In genomic region chr13:59771272-59771671, GRCh38 we compare ENCODE assay signal across 10 cellular contexts.
DNase-seq lines count a peak whose midpoint lies in the region; ATAC-seq and TF ChIP-seq lines count a peak whose summit lies in the region.
"Had no signal": no experiment of that assay in that cellular context is flagged by ENCODE, and none has a peak within 500 bp of the region (broad histone marks: within the 10 kb centered on the region; RNA-seq: fewer than 3 reads in every experiment).

No MANE protein-coding gene starts in this region.

- no peaks in the 10 kb centered on the region for H3K36me3 ChIP-seq in breast epithelium
- no peaks in the 10 kb centered on the region for H3K36me3 ChIP-seq in PC-3 (ENCODE audit: low read depth, low read length)
- H3K36me3 ChIP-seq in esophagus muscularis mucosa, result no peaks in the 10 kb centered on the region
- H3K36me3 ChIP-seq in transverse colon, result no peaks in the 10 kb centered on the region

- no peak overlapping the region for H3K4me2 ChIP-seq in PC-3 (ENCODE audit: low read length)

- no peak overlapping the region for H2AFZ ChIP-seq in PC-3 (ENCODE audit: low read length)

- H3K4me3 Mint-ChIP-seq in MCF 10A (ENCODE audit: unreplicated experiment), result no peak overlapping the region

- CTCF ChIA-PET in MCF 10A (lab: Yijun Ruan, JAX), result interaction anchor here (0.6 to 4.1 kb wide), 38 partner anchors 9 to 568 kb away, joined by 3 to 53 read pairs (median 4); no protein-coding TSS in a partner anchor
- CTCF ChIA-PET in PC-3 (lab: Charles Lee), result interaction anchor here (0.5 to 1.3 kb wide), 4 partner anchors 90 to 320 kb away, joined by 3 to 7 read pairs (median 4); no protein-coding TSS in a partner anchor

- POLR2A ChIA-PET in MCF 10A (lab: Yijun Ruan, JAX), result no interaction called here
- POLR2A ChIA-PET in PC-3 (lab: Charles Lee; ENCODE audit: unreplicated experiment), result no interaction called here

- no peaks in the 10 kb centered on the region for H3K27me3 Mint-ChIP-seq in MCF 10A (ENCODE audit: insufficient read depth, unreplicated experiment)

- no peaks in the 10 kb centered on the region for H3K4me1 ChIP-seq in breast epithelium
- H3K4me1 ChIP-seq in PC-3 (ENCODE audit: insufficient read depth, low read length), result peaks cover 10% of the 10 kb centered on the region
- peaks cover 0 to 37% (median 29%) of the 10 kb centered on the region in 4 donors for H3K4me1 ChIP-seq in esophagus muscularis mucosa
- H3K4me1 ChIP-seq in transverse colon, result no peaks in the 10 kb centered on the region

- TF ChIP-seq CTCF in MCF 10A (IDR thresholded peaks at IDR 0.05; ENCODE audit: unreplicated experiment), result peak; percentile 39
- no peak for TF ChIP-seq CTCF in breast epithelium (IDR thresholded peaks at IDR 0.05)
- peak; percentile 69 for TF ChIP-seq CTCF in PC-3 (conservative IDR thresholded peaks at IDR 0.05; ENCODE audit: low read depth, low read length)
- peak; percentile 47 to 61 (median 55) for TF ChIP-seq CTCF in esophagus muscularis mucosa (IDR thresholded peaks at IDR 0.05)
- TF ChIP-seq CTCF in transverse colon (IDR thresholded peaks at IDR 0.05), result peak in 3 of 5 experiments; percentile 13 to 27 (median 14)

- H3K4me3 ChIP-seq in breast epithelium, result no peak overlapping the region
- no peak overlapping the region for H3K4me3 ChIP-seq in PC-3 (ENCODE audit: low read length)
- H3K4me3 ChIP-seq in esophagus muscularis mucosa, result no peak overlapping the region
- no peak overlapping the region for H3K4me3 ChIP-seq in transverse colon

- H3K36me3 Mint-ChIP-seq in MCF 10A (ENCODE audit: insufficient read depth, unreplicated experiment), result peaks cover 7% of the 10 kb centered on the region
- H3K36me3 Mint-ChIP-seq in activated naive CD4-positive, alpha-beta T cell treated with anti-CD3 and anti-CD28 coated beads, Interleukin-2, amount 50 U/mL, for 72 hours, result no peaks in the 10 kb centered on the region

- no peaks in the 10 kb centered on the region for H3K9me2 ChIP-seq in PC-3 (replicated peaks; ENCODE audit: low read length)

- H3K27ac ChIP-seq in breast epithelium (no peak overlapping the region), PC-3 (ENCODE audit: low read length) (no peak overlapping the region), esophagus muscularis mucosa (replicated peaks in 1 of 4) (no peak overlapping the region), transverse colon (no peak overlapping the region)

- intact Hi-C loops in MCF 10A (cut with micrococcal nuclease), result loop anchor here (1.0 to 5.0 kb wide), 4 partner anchors 91 to 566 kb away; no protein-coding TSS in a partner anchor
- intact Hi-C loops in breast epithelium (cut with DNase I; ENCODE audit: low total_unique reads), result no loop called here
- intact Hi-C loops in PC-3 (cut with micrococcal nuclease), result loop anchor here (1.0 to 10.0 kb wide), 5 partner anchors 91 to 664 kb away; no protein-coding TSS in a partner anchor
- intact Hi-C loops in esophagus muscularis mucosa (cut with DNase I), result loop anchor here (5.0 kb wide), 2 partner anchors 89 to 379 kb away; no protein-coding TSS in a partner anchor
- intact Hi-C loops in transverse colon (cut with DNase I; ENCODE audit: low total_unique reads), result no loop called here

- H3K27ac Mint-ChIP-seq in MCF 10A (ENCODE audit: low read depth, unreplicated experiment), result no peak overlapping the region
- no peak overlapping the region for H3K27ac Mint-ChIP-seq in activated naive CD4-positive, alpha-beta T cell treated with anti-CD3 and anti-CD28 coated beads, Interleukin-2, amount 50 U/mL, for 72 hours

- no peaks in the 10 kb centered on the region for H4K20me1 ChIP-seq in PC-3 (ENCODE audit: low read length)

- H3F3A ChIP-seq in PC-3 (ENCODE audit: low read length, unreplicated experiment), result no peaks in the 10 kb centered on the region

- H3K27me3 ChIP-seq in breast epithelium, result no peaks in the 10 kb centered on the region
- no peaks in the 10 kb centered on the region for H3K27me3 ChIP-seq in PC-3 (ENCODE audit: low read length)
- no peaks in the 10 kb centered on the region for H3K27me3 ChIP-seq in esophagus muscularis mucosa
- no peaks in the 10 kb centered on the region for H3K27me3 ChIP-seq in transverse colon

- no peak; the same call in 1 of the 2 replicates for ATAC-seq in PC-3
- ATAC-seq in activated naive CD4-positive, alpha-beta T cell treated with anti-CD3 and anti-CD28 coated beads, Interleukin-2, amount 50 U/mL, for 72 hours, result no peak

- BruUV-seq in MCF 10A (replicated peaks; lab: Mats Ljungman, UMichigan), result no TSS peak
- BruUV-seq in PC-3 (replicated peaks; lab: Mats Ljungman, UMichigan), result no TSS peak

- H3K79me2 ChIP-seq in PC-3 (ENCODE audit: low read length), result no peaks in the 10 kb centered on the region

- H3K9me3 Mint-ChIP-seq in MCF 10A (ENCODE audit: unreplicated experiment), result no peaks in the 10 kb centered on the region
- H3K9me3 Mint-ChIP-seq in activated naive CD4-positive, alpha-beta T cell treated with anti-CD3 and anti-CD28 coated beads, Interleukin-2, amount 50 U/mL, for 72 hours, result no peaks in the 10 kb centered on the region

- TF ChIP-seq EP300 in esophagus muscularis mucosa (IDR thresholded peaks at IDR 0.05) (no peak), transverse colon (IDR thresholded peaks at IDR 0.05; ENCODE audit: low read depth) (no peak)

- TF ChIP-seq POLR2A in breast epithelium (IDR thresholded peaks at IDR 0.05) (no peak), esophagus muscularis mucosa (IDR thresholded peaks at IDR 0.05; ENCODE audit: low read depth) (no peak), transverse colon (IDR thresholded peaks at IDR 0.05) (no peak)

- H3K9me3 ChIP-seq in breast epithelium, result no peaks in the 10 kb centered on the region
- no peaks in the 10 kb centered on the region for H3K9me3 ChIP-seq in PC-3 (ENCODE audit: low read length)
- H3K9me3 ChIP-seq in esophagus muscularis mucosa, result no peaks in the 10 kb centered on the region
- no peaks in the 10 kb centered on the region for H3K9me3 ChIP-seq in transverse colon

- peaks cover 12% of the 10 kb centered on the region for H3K4me1 Mint-ChIP-seq in MCF 10A (ENCODE audit: insufficient read depth, unreplicated experiment)

- H3K9ac ChIP-seq in PC-3 (ENCODE audit: low read length), result no peak overlapping the region

- in situ Hi-C loops in transverse colon (cut with MboI; ENCODE audit: low pct_ligation_motif_present in 1 of 4, low pct_unique_long_range_greater_than_20kb in 1 of 4, low sequenced_read_pairs in 3 of 4), result no loop called here
- in situ Hi-C loops in G401 (cut with HindIII; ENCODE audit: low sequenced_read_pairs), result no loop called here

- DNase-seq in MCF 10A (ENCODE audit: unreplicated experiment), result no peak
- no peak for DNase-seq in breast epithelium (ENCODE audit: low spot score in 2 of 2)
- DNase-seq in PC-3, result peak; percentile 38
- no peak for DNase-seq in esophagus muscularis mucosa (ENCODE audit: extremely low spot score)
- DNase-seq in transverse colon, result no peak
- DNase-seq in activated naive CD4-positive, alpha-beta T cell treated with anti-CD3 and anti-CD28 coated beads, Interleukin-2, amount 50 U/mL, for 72 hours (ENCODE audit: low spot score in 2 of 2), result no peak
- DNase-seq in G401 (ENCODE audit: low spot score), result no peak
- DNase-seq in 8988T, result no peak
- DNase-seq: NCI-H510A; stimulated activated CD4-positive, alpha-beta T cell treated with anti-CD3 and anti-CD28 coated beads, Interleukin-4, amount 100 ng/mL, for 24 hours had no signal

Comparison
In these comparisons a context has a peak if more than half of its experiments do, and no peak if none do; other contexts are left out.
1. CTCF ChIP-seq: peak in MCF 10A (single experiment), PC-3 (single experiment), esophagus muscularis mucosa (3 of 3) and transverse colon (3 of 5); none in breast epithelium (0 of 3).
2. intact Hi-C loops: an anchor here in MCF 10A (1.0 to 5.0 kb wide), PC-3 (1.0 to 10.0 kb wide) and esophagus muscularis mucosa (5.0 kb wide); none called in breast epithelium and transverse colon.